1 cellular context compared by ENCODE assay signal in genomic region chr16:14028207-14028606, GRCh38.
TF ChIP-seq lines count a peak whose summit lies in the region.

No MANE protein-coding gene starts in this region.

TF ChIP-seq in GM23338, 12 proteins besides CTCF, POLR2A, EP300 and RAD21 (continued from another document):
- no peak for TF ChIP-seq ZNF462 (CRISPR knock-in tag; IDR thresholded peaks at IDR 0.05)
